1 cellular context compared by ENCODE assay signal in the genomic region with DNA sequence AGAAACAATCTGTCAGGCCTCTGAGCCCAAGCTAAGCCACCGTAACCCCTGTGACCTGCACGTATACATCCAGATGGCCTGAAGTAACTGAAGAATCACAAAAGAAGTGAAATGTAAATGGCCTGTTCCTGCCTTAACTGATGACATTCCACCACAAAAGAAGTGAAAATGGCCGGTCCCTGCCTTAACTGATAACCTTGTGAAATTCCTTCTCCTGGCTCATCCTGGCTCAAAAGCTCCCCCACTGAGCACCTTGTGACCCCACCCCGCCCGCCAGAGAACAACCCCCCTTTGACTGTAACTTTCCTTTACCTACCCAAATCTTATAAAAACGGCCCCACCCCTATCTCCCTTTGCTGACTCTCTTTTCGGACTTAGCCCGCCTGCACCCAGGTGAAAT. TPM values are rescaled to one million over a fixed set of nuclear protein-coding genes. Genes with fewer than 3 reads are reported as not detected.
"Had no signal": no experiment of that assay in that cellular context is flagged by ENCODE, and none has a peak within 500 bp of the region (broad histone marks: within the 10 kb centered on the region; RNA-seq: fewer than 3 reads in every experiment).

No MANE protein-coding gene starts in this region.

RNA-seq across cellular contexts. Expression of a gene that starts 14.8 kb away (rescaled TPM):
- total RNA-seq: mammary epithelial cell had no signal
